In genomic region chr11:47177229-47177845, GRCh38 we compare ENCODE assay signal across 8 cellular contexts. TPM values are rescaled to one million over a fixed set of nuclear protein-coding genes. Genes with fewer than 3 reads are reported as not detected.
DNase-seq lines count a peak whose midpoint lies in the region; ATAC-seq and TF ChIP-seq lines count a peak whose summit lies in the region.

No MANE protein-coding gene starts in this region.

- in situ Hi-C loops in mammary epithelial cell (cut with MboI; ENCODE audit: low sequenced_read_pairs in 2 of 2) = loop anchor here in 1 of 2 donors (10.0 kb wide), 1 partner anchor 177 kb away; the partner anchor contains the start of gene MYBPC3

- peak overlapping the region; percentile 94 for H3K4me2 ChIP-seq in mammary epithelial cell (ENCODE audit: insufficient read depth, low read depth, low read length)

- peaks cover 14% of the 10 kb centered on the region for H3K36me3 ChIP-seq in mammary epithelial cell (ENCODE audit: insufficient read depth, low read length)

- DNase-seq in activated CD4-positive, CD25-positive, alpha-beta regulatory T cell (lab: John Stamatoyannopoulos, UW) = peak; percentile 51 to 64 (median 59)
- no peak for DNase-seq in activated CD4-positive, CD25-positive, alpha-beta regulatory T cell treated with anti-CD3 and anti-CD28 coated beads, Interleukin-2, amount 50 U/mL, for 72 hours
- DNase-seq in NCI-H1694 (lab: John Stamatoyannopoulos, UW) (peak; percentile 18), T-helper 22 cell (ENCODE audit: low read depth) (peak; percentile 55), mammary epithelial cell (peak; percentile 73), inferior parietal cortex (ENCODE audit: extremely low spot score) (peak; percentile 85)
- peak; percentile 62 to 67 (median 63) for DNase-seq in stimulated activated CD4-positive, alpha-beta T cell treated with anti-CD3 and anti-CD28 coated beads, Interleukin-12 subunit alpha, Interleukin-12 subunit beta, amount 100 ng/mL, for 48 hours (ENCODE audit: low read depth in 2 of 3, low spot score in 1 of 3)

- H3K27me3 ChIP-seq in mammary epithelial cell (ENCODE audit: insufficient read depth, low read length) = no peaks in the 10 kb centered on the region

- no peaks in the 10 kb centered on the region for H4K20me1 ChIP-seq in mammary epithelial cell (ENCODE audit: insufficient read depth, low read length)

- peak overlapping the region; percentile 46 for H3K27ac ChIP-seq in mammary epithelial cell (ENCODE audit: insufficient read depth, low read depth, low read length)

- intact Hi-C loops in mammary epithelial cell (cut with micrococcal nuclease) = loop anchor here (1.0 to 10.0 kb wide), 7 partner anchors 8 to 277 kb away; partner anchors contain the start of genes ACP2 and SLC39A13

- peak; percentile 34 for ATAC-seq in HG02840 (IDR thresholded peaks at IDR 0.05; ENCODE audit: low FRiP score, unreplicated experiment)

- CTCF ChIA-PET in mammary epithelial cell (lab: Charles Lee; ENCODE audit: low non-redundant PET) = interaction anchor here (1.0 kb wide), 1 partner anchor 38 kb away, joined by 7 read pairs; no protein-coding TSS in a partner anchor

- H3K79me2 ChIP-seq in mammary epithelial cell (ENCODE audit: insufficient read depth, low read length) = peaks cover 54% of the 10 kb centered on the region

- H3K4me1 ChIP-seq in mammary epithelial cell (ENCODE audit: insufficient read depth, low read length) = peaks cover 18% of the 10 kb centered on the region

- H3K4me3 ChIP-seq in mammary epithelial cell (replicated peaks in 1 of 3; ENCODE audit: insufficient read depth in 1 of 3, low read depth in 2 of 3, low read length in 3 of 3) = peak overlapping the region; percentile 48 to 57 (median 50)

- peak; percentile 66 to 67 for TF ChIP-seq CTCF in mammary epithelial cell (conservative IDR thresholded peaks at IDR 0.05 in 1 of 2, IDR thresholded peaks at IDR 0.05 in 1 of 2; ENCODE audit: extremely low read depth in 1 of 2, insufficient read depth in 1 of 2, low read depth in 1 of 2, low read length in 2 of 2)

- peak overlapping the region; percentile 91 for H2AFZ ChIP-seq in mammary epithelial cell (ENCODE audit: low read depth, low read length)

- H3K9ac ChIP-seq in mammary epithelial cell (ENCODE audit: insufficient read depth, low read length) = peak overlapping the region; percentile 56

- no peaks in the 10 kb centered on the region for H3K9me3 ChIP-seq in mammary epithelial cell (replicated peaks; ENCODE audit: insufficient read depth, low read length)

- no TSS peak for BruUV-seq in mammary epithelial cell (replicated peaks; lab: Mats Ljungman, UMichigan)

- dilution Hi-C loops in mammary epithelial cell (cut with HindIII; ENCODE audit: low sequenced_read_pairs) = no loop called here

- WGBS in mammary epithelial cell (ENCODE audit: low coverage, missing lambda C conversion rate) = 2% methylated on average over 19 of the region's 21 CpGs

RNA-seq across cellular contexts. Expression of gene ARFGAP2, which starts 0.7 kb away (rescaled TPM):
- 100 to 1,000 TPM in 1 of 2 donors, 10 to 100 TPM in 1; 83.0 to 120 TPM for total RNA-seq in mammary epithelial cell
- 87.5 TPM for polyA plus RNA-seq in mammary epithelial cell
- 107 TPM for polyA minus RNA-seq in mammary epithelial cell

RNA-seq across cellular contexts. Expression of gene PACSIN3, which starts 8.9 kb away (rescaled TPM):
- 10 to 100 TPM; 20.7 to 53.4 TPM for total RNA-seq in mammary epithelial cell
- polyA plus RNA-seq in mammary epithelial cell = 39.5 TPM
- polyA minus RNA-seq in mammary epithelial cell = 32.1 TPM

RNA-seq across cellular contexts. Expression of gene DDB2, which starts 37.4 kb away (rescaled TPM):
- total RNA-seq in mammary epithelial cell = 100 to 1,000 TPM in 1 of 2 donors, 10 to 100 TPM in 1; 43.0 to 101 TPM
- polyA plus RNA-seq in mammary epithelial cell = 94.6 TPM
- polyA minus RNA-seq in mammary epithelial cell = 71.6 TPM
